12 cellular contexts compared by ENCODE assay signal in genomic region chr5:31987985-31988710, GRCh38.
DNase-seq lines count a peak whose midpoint lies in the region; ATAC-seq, FAIRE-seq and TF ChIP-seq lines count a peak whose summit lies in the region.
"Had no signal": no experiment of that assay in that cellular context is flagged by ENCODE, and none has a peak within 500 bp of the region (broad histone marks: within the 10 kb centered on the region; RNA-seq: fewer than 3 reads in every experiment).

No MANE protein-coding gene starts in this region.

- H3K4me2 ChIP-seq in A549 (peak overlapping the region; percentile 63), astrocyte (ENCODE audit: low read length) (peak overlapping the region; percentile 55)
- H3K4me2 ChIP-seq: BLaER1 treated with 17β-estradiol and CSF1 and Interleukin-3, amounts not matched to agents 10 nM and 100 nM had no signal

- H3K36me3 ChIP-seq in astrocyte (ENCODE audit: insufficient read depth, low read length) (no peaks in the 10 kb centered on the region), aorta (ENCODE audit: control insufficient read depth in 1 of 2, insufficient read depth in 2 of 2, low read length in 1 of 2) (peaks cover 0 to 1% of the 10 kb centered on the region in 2 donors)
- H3K36me3 ChIP-seq: BLaER1 treated with 17β-estradiol and CSF1 and Interleukin-3, amounts not matched to agents 10 nM and 100 nM had no signal

- H3K9ac ChIP-seq in astrocyte (ENCODE audit: low read length), result no peak overlapping the region
- H3K9ac ChIP-seq: BLaER1 treated with 17β-estradiol and CSF1 and Interleukin-3, amounts not matched to agents 10 nM and 100 nM had no signal

- TF ChIP-seq POLR2A in A549 (IDR thresholded peaks at IDR 0.05; ENCODE audit: low read length), result no peak

- no peak for TF ChIP-seq CTCF in A549 (IDR thresholded peaks at IDR 0.05)
- TF ChIP-seq CTCF in astrocyte (IDR thresholded peaks at IDR 0.05; ENCODE audit: insufficient read depth, low read depth, low read length), result no peak

- H4K20me1 ChIP-seq in astrocyte (ENCODE audit: insufficient read depth, low read length), result no peaks in the 10 kb centered on the region
- H4K20me1 ChIP-seq: BLaER1 treated with 17β-estradiol and CSF1 and Interleukin-3, amounts not matched to agents 10 nM and 100 nM had no signal

- intact Hi-C loops in aorta (cut with DNase I), result no loop called here

- peak; percentile 26 to 72 for DNase-seq in A549 (ENCODE audit: low read depth in 1 of 2, low spot score in 1 of 2)
- peak; percentile 61 for DNase-seq in HPDE6-E6E7 (ENCODE audit: extremely low spot score)
- DNase-seq in astrocyte (ENCODE audit: low read depth), result peak; percentile 97
- peak; percentile 94 for DNase-seq in iris pigment epithelial cell (ENCODE audit: low read depth)
- DNase-seq in stimulated activated CD4-positive, alpha-beta T cell treated with anti-CD3 and anti-CD28 coated beads, Interleukin-2, amount 100 ng/mL, for 24 hours, result no peak
- DNase-seq in NCI-H2227 (lab: John Stamatoyannopoulos, UW; ENCODE audit: unreplicated experiment), result no peak
- DNase-seq in NCI-H1436 (lab: John Stamatoyannopoulos, UW), result no peak
- DNase-seq in aorta, result no peak
- DNase-seq: stimulated activated CD4-positive, alpha-beta T cell treated with anti-CD3 and anti-CD28 coated beads, Interleukin-2, amount 100 ng/mL, for 48 hours had no signal

- 50% methylated on average over 7 of the region's 7 CpGs for WGBS in A549 (ENCODE audit: missing lambda C conversion rate)
- 90 to 91% methylated on average over 7 of the region's 7 CpGs for WGBS in aorta, 2 donors

- TF ChIP-seq RAD21 in A549 (conservative IDR thresholded peaks at IDR 0.05 in 1 of 2, IDR thresholded peaks at IDR 0.05 in 1 of 2), result no peak

- H3K27ac Mint-ChIP-seq in astrocyte (ENCODE audit: unreplicated experiment), result peak overlapping the region; percentile 88

- ATAC-seq in A549 (peak; percentile 86 to 90), aorta (ENCODE audit: low FRiP score) (no peak)

- H3K4me3 ChIP-seq in A549 (no peak overlapping the region), astrocyte (ENCODE audit: insufficient read depth, low read depth, low read length) (no peak overlapping the region), aorta (ENCODE audit: low read length in 2 of 2) (no peak overlapping the region)
- H3K4me3 ChIP-seq: BLaER1 treated with 17β-estradiol and CSF1 and Interleukin-3, amounts not matched to agents 10 nM and 100 nM; tibial nerve had no signal

- POLR2A ChIA-PET in A549 (lab: Yijun Ruan, JAX), result interaction anchor here (0.6 kb wide), 1 partner anchor 54 kb away, joined by 4 read pairs; no protein-coding TSS in a partner anchor

- H2AFZ ChIP-seq in astrocyte (ENCODE audit: low read depth, low read length), result no peak overlapping the region

- no peak for TF ChIP-seq EP300 in A549 (IDR thresholded peaks at IDR 0.05)

- H3K9me3 Mint-ChIP-seq in astrocyte (ENCODE audit: unreplicated experiment), result peaks cover 2% of the 10 kb centered on the region

- H3K4me3 Mint-ChIP-seq in astrocyte (ENCODE audit: unreplicated experiment), result peak overlapping the region; percentile 29

- CTCF ChIA-PET in A549 (lab: Yijun Ruan, JAX), result interaction anchor here (0.9 to 2.1 kb wide), 4 partner anchors 22 to 89 kb away, joined by 3 to 8 read pairs (median 4); no protein-coding TSS in a partner anchor

- no peaks in the 10 kb centered on the region for H3K27me3 ChIP-seq in astrocyte (ENCODE audit: insufficient read depth, low read length)
- no peaks in the 10 kb centered on the region for H3K27me3 ChIP-seq in aorta (ENCODE audit: control insufficient read depth in 1 of 2, insufficient read depth in 2 of 2, low read length in 1 of 2)
- H3K27me3 ChIP-seq: BLaER1 treated with 17β-estradiol and CSF1 and Interleukin-3, amounts not matched to agents 10 nM and 100 nM; tibial nerve had no signal

- no peaks in the 10 kb centered on the region for H3K27me3 Mint-ChIP-seq in astrocyte (ENCODE audit: low read depth, unreplicated experiment)

- H3K36me3 Mint-ChIP-seq in astrocyte (ENCODE audit: low read depth, unreplicated experiment), result peaks cover 10% of the 10 kb centered on the region

- H3K79me2 ChIP-seq in astrocyte (ENCODE audit: insufficient read depth, low read length), result no peaks in the 10 kb centered on the region

- peaks cover 10% of the 10 kb centered on the region; the same call in 1 of the 3 replicates for H3K9me3 ChIP-seq in A549
- H3K9me3 ChIP-seq in astrocyte (ENCODE audit: insufficient read depth, low read depth, low read length), result no peaks in the 10 kb centered on the region
- no peaks in the 10 kb centered on the region for H3K9me3 ChIP-seq in aorta (ENCODE audit: control insufficient read depth, low read length)

- FAIRE-seq in A549 (lab: Jason Lieb, UNC), result no peak
- peak; percentile 99 for FAIRE-seq in astrocyte (lab: Jason Lieb, UNC)
- FAIRE-seq: colon had no signal

- H3K4me1 ChIP-seq in A549, result peaks cover 39% of the 10 kb centered on the region
- peaks cover 29% of the 10 kb centered on the region for H3K4me1 ChIP-seq in astrocyte (ENCODE audit: insufficient read depth, low read length)
- peaks cover 3 to 4% of the 10 kb centered on the region in 2 donors for H3K4me1 ChIP-seq in aorta (ENCODE audit: control insufficient read depth in 1 of 2, insufficient read depth in 2 of 2, low read length in 2 of 2)
- H3K4me1 ChIP-seq: BLaER1 treated with 17β-estradiol and CSF1 and Interleukin-3, amounts not matched to agents 10 nM and 100 nM had no signal

- peak overlapping the region; percentile 67 to 68; a peak in 3 of 6 replicates for H3K27ac ChIP-seq in A549
- peak overlapping the region; percentile 13 for H3K27ac ChIP-seq in astrocyte (ENCODE audit: low read depth, low read length)
- no peak overlapping the region for H3K27ac ChIP-seq in aorta (ENCODE audit: low read depth in 1 of 2, low read length in 2 of 2)
- H3K27ac ChIP-seq: BLaER1 treated with 17β-estradiol and CSF1 and Interleukin-3, amounts not matched to agents 10 nM and 100 nM; tibial nerve had no signal

- peaks cover 40% of the 10 kb centered on the region for H3K4me1 Mint-ChIP-seq in astrocyte (ENCODE audit: low read depth, unreplicated experiment)

TF ChIP-seq in A549, 52 proteins besides CTCF, POLR2A, EP300 and RAD21:
- TF ChIP-seq BHLHE40 (IDR thresholded peaks at IDR 0.05; ENCODE audit: low read depth, low read length), result no peak
- TF ChIP-seq FOSL2 (IDR thresholded peaks at IDR 0.05), result peak; percentile 84
- TF ChIP-seq FOSL2 (CRISPR knock-in tag; IDR thresholded peaks at IDR 0.05), result peak; percentile 84
- TF ChIP-seq, protein P1, sequence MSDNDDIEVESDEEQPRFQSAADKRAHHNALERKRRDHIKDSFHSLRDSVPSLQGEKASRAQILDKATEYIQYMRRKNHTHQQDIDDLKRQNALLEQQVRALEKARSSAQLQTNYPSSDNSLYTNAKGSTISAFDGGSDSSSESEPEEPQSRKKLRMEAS (IDR thresholded peaks at IDR 0.05), result peak; percentile 44; the same call in 1 of the 2 replicates
- TF ChIP-seq GATA3 (IDR thresholded peaks at IDR 0.05; ENCODE audit: borderline replicate concordance), result peak; percentile 47; the same call in 1 of the 2 replicates
- no peak for TF ChIP-seq ZNF302 (CRISPR knock-in tag; IDR thresholded peaks at IDR 0.05)
- TF ChIP-seq JUNB (IDR thresholded peaks at IDR 0.05), result peak; percentile 84
- TF ChIP-seq CEBPB (IDR thresholded peaks at IDR 0.05), result 0 out of 4 replicates have a peak, but pooled peaks of 1 of the 2 experiments have one; percentile 31
- TF ChIP-seq KDM5A (IDR thresholded peaks at IDR 0.05), result no peak
- no peak for TF ChIP-seq RNF2 (IDR thresholded peaks at IDR 0.05; ENCODE audit: borderline replicate concordance, low read depth)
- TF ChIP-seq FOXS1 (CRISPR knock-in tag; IDR thresholded peaks at IDR 0.05), result no peak
- TF ChIP-seq, protein P2, sequence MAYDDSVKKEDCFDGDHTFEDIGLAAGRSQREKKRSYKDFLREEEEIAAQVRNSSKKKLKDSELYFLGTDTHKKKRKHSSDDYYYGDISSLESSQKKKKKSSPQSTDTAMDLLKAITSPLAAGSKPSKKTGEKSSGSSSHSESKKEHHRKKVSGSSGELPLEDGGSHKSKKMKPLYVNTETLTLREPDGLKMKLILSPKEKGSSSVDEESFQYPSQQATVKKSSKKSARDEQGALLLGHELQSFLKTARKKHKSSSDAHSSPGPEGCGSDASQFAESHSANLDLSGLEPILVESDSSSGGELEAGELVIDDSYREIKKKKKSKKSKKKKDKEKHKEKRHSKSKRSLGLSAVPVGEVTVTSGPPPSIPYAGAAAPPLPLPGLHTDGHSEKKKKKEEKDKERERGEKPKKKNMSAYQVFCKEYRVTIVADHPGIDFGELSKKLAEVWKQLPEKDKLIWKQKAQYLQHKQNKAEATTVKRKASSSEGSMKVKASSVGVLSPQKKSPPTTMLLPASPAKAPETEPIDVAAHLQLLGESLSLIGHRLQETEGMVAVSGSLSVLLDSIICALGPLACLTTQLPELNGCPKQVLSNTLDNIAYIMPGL (CRISPR knock-in tag; IDR thresholded peaks at IDR 0.05; ENCODE audit: borderline replicate concordance), result no peak

Comparison
In these comparisons a context has a peak if more than half of its experiments do, and no peak if none do; other contexts are left out.
1. DNase-seq: peak in A549 (2 of 2), HPDE6-E6E7 (single experiment), astrocyte (single experiment) and iris pigment epithelial cell (single experiment); none in stimulated activated CD4-positive, alpha-beta T cell treated with anti-CD3 and anti-CD28 coated beads, Interleukin-2, amount 100 ng/mL, for 24 hours (0 of 2), NCI-H2227 (single experiment), NCI-H1436 (single experiment) and aorta (0 of 2).
2. H3K27ac ChIP-seq: peak in A549 (2 of 2) and astrocyte (single experiment); none in aorta (0 of 2).